Comparison of ENCODE assay signal across 10 cellular contexts in genomic region chr4:89598602-89599001, GRCh38.
DNase-seq lines count a peak whose midpoint lies in the region; ATAC-seq, FAIRE-seq and TF ChIP-seq lines count a peak whose summit lies in the region.
"Had no signal": no experiment of that assay in that cellular context is flagged by ENCODE, and none has a peak within 500 bp of the region (broad histone marks: within the 10 kb centered on the region; RNA-seq: fewer than 3 reads in every experiment).

No MANE protein-coding gene starts in this region.

- H3K9me3 ChIP-seq in endodermal cell (ENCODE audit: control insufficient read depth, low read length) (no peaks in the 10 kb centered on the region), small intestine (ENCODE audit: control insufficient read depth, low read depth) (no peaks in the 10 kb centered on the region)

- DNase-seq in NCI-H510A treated with DMSO at 0.1 percent for 48 hours (lab: John Stamatoyannopoulos, UW) (peak; percentile 21), NCI-H510A (lab: John Stamatoyannopoulos, UW) (no peak), NCI-H460 (ENCODE audit: extremely low read depth, low read depth) (peak; percentile 18), endodermal cell (no peak), small intestine (peak; percentile 15), NOMO-1 (lab: John Stamatoyannopoulos, UW; ENCODE audit: unreplicated experiment in 2 of 2) (no peak), sciatic nerve (ENCODE audit: low spot score) (no peak)
- DNase-seq in stimulated activated CD4-positive, alpha-beta T cell treated with anti-CD3 and anti-CD28 coated beads, Interleukin-12 subunit alpha, Interleukin-12 subunit beta, amount 100 ng/mL, for 4 hours = no peak
- DNase-seq: CD8-positive, alpha-beta memory T cell had no signal

- intact Hi-C loops in sciatic nerve (cut with DNase I) = no loop called here

- H3K36me3 ChIP-seq in endodermal cell (ENCODE audit: control insufficient read depth, insufficient read depth, low read length) (no peaks in the 10 kb centered on the region), small intestine (ENCODE audit: control insufficient read depth in 2 of 2, insufficient read depth in 2 of 2, low read length in 2 of 2) (no peaks in the 10 kb centered on the region)

- no peak overlapping the region for H3K4me3 Mint-ChIP-seq in endodermal cell
- H3K4me3 Mint-ChIP-seq: CD8-positive, alpha-beta memory T cell had no signal

- H3K4me3 ChIP-seq in endodermal cell (ENCODE audit: low read length) (no peak overlapping the region), small intestine (ENCODE audit: low read depth in 1 of 2, low read length in 2 of 2) (no peak overlapping the region)
- H3K4me3 ChIP-seq: skin epidermis had no signal

- no peaks in the 10 kb centered on the region for H3K4me1 Mint-ChIP-seq in endodermal cell
- H3K4me1 Mint-ChIP-seq: CD8-positive, alpha-beta memory T cell had no signal

- no peak for ATAC-seq in sciatic nerve

- no peak overlapping the region for H3K27ac Mint-ChIP-seq in endodermal cell
- H3K27ac Mint-ChIP-seq: CD8-positive, alpha-beta memory T cell had no signal

- WGBS in endodermal cell (ENCODE audit: insufficient coverage in 1 of 2, insufficient read length in 1 of 2), 2 experiments = 20 to 59% methylated on average over 1 of the region's 1 CpG
- WGBS in small intestine, 3 donors = 78 to 85% (median 80%) methylated on average over 1 of the region's 1 CpG

- H3K36me3 Mint-ChIP-seq in endodermal cell (ENCODE audit: low read depth) = no peaks in the 10 kb centered on the region
- H3K36me3 Mint-ChIP-seq: CD8-positive, alpha-beta memory T cell had no signal

- TF ChIP-seq CTCF in endodermal cell (conservative IDR thresholded peaks at IDR 0.05) = peak; percentile 77

- H3K27ac ChIP-seq in endodermal cell (ENCODE audit: low read depth, low read length) = no peak overlapping the region
- no peak overlapping the region for H3K27ac ChIP-seq in small intestine (ENCODE audit: low read depth in 1 of 2, low read length in 1 of 2)
- H3K27ac ChIP-seq: skin epidermis had no signal

- H3K27me3 ChIP-seq in endodermal cell (ENCODE audit: control insufficient read depth, insufficient read depth, low read length, poor library complexity, severe bottlenecking) (no peaks in the 10 kb centered on the region), small intestine (ENCODE audit: control insufficient read depth in 2 of 2, insufficient read depth in 2 of 2, low read length in 2 of 2) (no peaks in the 10 kb centered on the region)

- H3K9me3 Mint-ChIP-seq in endodermal cell = no peaks in the 10 kb centered on the region
- H3K9me3 Mint-ChIP-seq: CD8-positive, alpha-beta memory T cell had no signal

- no peak for FAIRE-seq in small intestine (lab: Jason Lieb, UNC)

- H3K4me1 ChIP-seq in endodermal cell (ENCODE audit: control insufficient read depth, insufficient read depth, low read length) (no peaks in the 10 kb centered on the region), small intestine (ENCODE audit: control insufficient read depth in 2 of 2, insufficient read depth in 1 of 2, low read depth in 1 of 2, low read length in 1 of 2) (no peaks in the 10 kb centered on the region)

- no peak overlapping the region for H3K9ac ChIP-seq in endodermal cell (ENCODE audit: extremely low read depth, low read length, poor library complexity, severe bottlenecking)

- peaks cover 16% of the 10 kb centered on the region for H3K27me3 Mint-ChIP-seq in endodermal cell (ENCODE audit: insufficient read depth)

Comparison
In these comparisons a context has a peak if more than half of its experiments do, and no peak if none do; other contexts are left out.
1. DNase-seq: peak in NCI-H510A treated with DMSO at 0.1 percent for 48 hours (single experiment), NCI-H460 (single experiment) and small intestine (single experiment); none in NCI-H510A (single experiment), endodermal cell (single experiment), stimulated activated CD4-positive, alpha-beta T cell treated with anti-CD3 and anti-CD28 coated beads, Interleukin-12 subunit alpha, Interleukin-12 subunit beta, amount 100 ng/mL, for 4 hours (single experiment), NOMO-1 (0 of 2) and sciatic nerve (single experiment).